In the genomic region with DNA sequence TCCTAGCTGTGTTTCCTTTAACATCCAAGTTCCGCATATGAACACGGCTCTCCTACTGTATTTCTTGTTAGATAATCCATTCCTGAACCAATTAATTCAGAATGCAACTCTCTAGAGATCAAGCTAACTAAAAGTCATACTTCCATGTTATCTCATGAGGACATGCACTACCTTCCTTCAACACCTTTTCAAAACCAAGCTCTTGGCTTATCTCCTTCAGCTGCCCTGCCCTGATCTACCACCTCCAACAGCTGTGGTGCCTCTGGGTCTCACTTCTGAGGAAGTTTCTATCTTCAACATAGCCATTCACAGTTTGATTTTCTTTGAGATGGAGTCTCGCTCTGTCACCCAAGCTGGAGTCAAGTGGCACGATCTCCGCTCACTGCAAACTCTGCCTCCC, we compare ENCODE assay signal across 7 cellular contexts.
"Had no signal": no experiment of that assay in that cellular context is flagged by ENCODE, and none has a peak within 500 bp of the region (broad histone marks: within the 10 kb centered on the region; RNA-seq: fewer than 3 reads in every experiment).

No MANE protein-coding gene starts in this region.

- H3K27ac Mint-ChIP-seq: IgD-negative memory B cell had no signal

- H3K27me3 Mint-ChIP-seq: IgD-negative memory B cell had no signal

- H3K27ac ChIP-seq: HL-60 had no signal

- H3K9me3 Mint-ChIP-seq: IgD-negative memory B cell had no signal

- DNase-seq: IMR-90, KBM-7, KG1 had no signal

- ATAC-seq: HepG2 had no signal

- FAIRE-seq: HepG2, HTR-8/SVneo had no signal
